1 cellular context compared by ENCODE assay signal in genomic region chr19:41225238-41226052, GRCh38.
TF ChIP-seq lines count a peak whose summit lies in the region.

No MANE protein-coding gene starts in this region.

TF ChIP-seq in endothelial cell of umbilical vein, 7 proteins besides CTCF, POLR2A, EP300 and RAD21:
- TF ChIP-seq POLR2AphosphoS5 (IDR thresholded peaks at IDR 0.05; ENCODE audit: insufficient read depth, low read depth, low read length) (no peak), FOS (IDR thresholded peaks at IDR 0.05; ENCODE audit: borderline replicate concordance, insufficient read depth, low read length) (peak; percentile 96), MYC (IDR thresholded peaks at IDR 0.05; ENCODE audit: low read depth, low read length) (peak; percentile 69), JUN (IDR thresholded peaks at IDR 0.05; ENCODE audit: borderline replicate concordance, insufficient read depth, insufficient read length, low read depth) (peak; percentile 77), EZH2 (IDR thresholded peaks at IDR 0.05; ENCODE audit: borderline replicate concordance, low read depth, low read length, severe bottlenecking) (no peak), GATA2 (IDR thresholded peaks at IDR 0.05; ENCODE audit: insufficient read depth, insufficient read length, low read depth, low read length) (no peak), MAX (IDR thresholded peaks at IDR 0.05; ENCODE audit: insufficient read depth, insufficient read length) (no peak)
TF ChIP-seq in endothelial cell of umbilical vein: peak in this region for 3.
